8 cellular contexts compared by ENCODE assay signal in genomic region chr7:34084651-34085050, GRCh38.
"Had no signal": no experiment of that assay in that cellular context is flagged by ENCODE, and none has a peak within 500 bp of the region (broad histone marks: within the 10 kb centered on the region; RNA-seq: fewer than 3 reads in every experiment).

No MANE protein-coding gene starts in this region.

- FAIRE-seq: G401.6, GM12878, GM12891, GM12892, GM18507, GM19239 had no signal

- H3K4me3 ChIP-seq: GM12878 had no signal

- DNase-seq: GDM1, GF-D8 had no signal

- ATAC-seq: GM12878 had no signal
